1 cellular context compared by ENCODE assay signal in genomic region chr2:177334940-177335543, GRCh38.
TF ChIP-seq lines count a peak whose summit lies in the region.

No MANE protein-coding gene starts in this region.

TF ChIP-seq in HepG2, 621 proteins besides CTCF, POLR2A, EP300 and RAD21 (continued from another document and continues in another):
- TF ChIP-seq ZBTB25 (CRISPR knock-in tag; IDR thresholded peaks at IDR 0.05): no peak
- no peak for TF ChIP-seq PCBP2 (optimal IDR thresholded peaks at IDR 0.05; ENCODE audit: low read depth, low read length, poor library complexity, severe bottlenecking)
- TF ChIP-seq MXD4 (CRISPR knock-in tag; IDR thresholded peaks at IDR 0.05): peak; percentile 55; the same call in 1 of the 2 replicates
- no peak for TF ChIP-seq SOX13 (IDR thresholded peaks at IDR 0.05)
- 0 out of 4 replicates have a peak, but pooled peaks of 1 of the 2 experiments have one; percentile 13 for TF ChIP-seq SOX13 (CRISPR knock-in tag; conservative IDR thresholded peaks at IDR 0.05 in 1 of 2, IDR thresholded peaks at IDR 0.05 in 1 of 2)
- TF ChIP-seq ZNF331 (CRISPR knock-in tag; IDR thresholded peaks at IDR 0.05): 0 out of 2 replicates have a peak, but pooled peaks have one; percentile 30
- TF ChIP-seq RARA (CRISPR knock-in tag; IDR thresholded peaks at IDR 0.05): no peak; the same call in 1 of the 2 replicates
- no peak for TF ChIP-seq SOX6 (IDR thresholded peaks at IDR 0.05)
- peak; percentile 16; the same call in 1 of the 2 replicates for TF ChIP-seq SOX6 (CRISPR knock-in tag; IDR thresholded peaks at IDR 0.05)
- TF ChIP-seq ZNF20 (CRISPR knock-in tag; IDR thresholded peaks at IDR 0.05): no peak
- no peak for TF ChIP-seq ZFYVE20 (CRISPR knock-in tag; IDR thresholded peaks at IDR 0.05; ENCODE audit: borderline replicate concordance, low read depth)
- TF ChIP-seq YEATS2 (CRISPR knock-in tag; IDR thresholded peaks at IDR 0.05; ENCODE audit: borderline replicate concordance): 0 out of 2 replicates have a peak, but pooled peaks have one; percentile 19
- TF ChIP-seq KIAA2018 (CRISPR knock-in tag; IDR thresholded peaks at IDR 0.05; ENCODE audit: borderline replicate concordance): no peak
- no peak for TF ChIP-seq ZNF569 (CRISPR knock-in tag; IDR thresholded peaks at IDR 0.05; ENCODE audit: borderline replicate concordance)
- TF ChIP-seq CENPBD1 (CRISPR knock-in tag; IDR thresholded peaks at IDR 0.05; ENCODE audit: borderline replicate concordance, low read depth): no peak
- no peak for TF ChIP-seq ZNF451 (CRISPR knock-in tag; IDR thresholded peaks at IDR 0.05)
- TF ChIP-seq FOXC1 (CRISPR knock-in tag; IDR thresholded peaks at IDR 0.05; ENCODE audit: borderline replicate concordance): no peak
- TF ChIP-seq STAT5B (CRISPR knock-in tag; IDR thresholded peaks at IDR 0.05): no peak
- peak; percentile 49; the same call in 1 of the 2 replicates for TF ChIP-seq RXRB (CRISPR knock-in tag; IDR thresholded peaks at IDR 0.05; ENCODE audit: borderline replicate concordance)
- TF ChIP-seq FOXJ3 (CRISPR knock-in tag; IDR thresholded peaks at IDR 0.05; ENCODE audit: borderline replicate concordance): peak; percentile 56; the same call in 1 of the 2 replicates
- TF ChIP-seq GMEB1 (CRISPR knock-in tag; IDR thresholded peaks at IDR 0.05; ENCODE audit: borderline replicate concordance): 0 out of 2 replicates have a peak, but pooled peaks have one; percentile 8
- TF ChIP-seq GPBP1L1 (CRISPR knock-in tag; IDR thresholded peaks at IDR 0.05): no peak
- TF ChIP-seq ISL2 (CRISPR knock-in tag; IDR thresholded peaks at IDR 0.05): peak; percentile 43; the same call in 1 of the 2 replicates
- no peak for TF ChIP-seq KLF11 (CRISPR knock-in tag; IDR thresholded peaks at IDR 0.05)
- TF ChIP-seq NFYB (CRISPR knock-in tag; IDR thresholded peaks at IDR 0.05): no peak
- TF ChIP-seq DR1 (CRISPR knock-in tag; IDR thresholded peaks at IDR 0.05): no peak
- TF ChIP-seq ATF4 (CRISPR knock-in tag; IDR thresholded peaks at IDR 0.05): 0 out of 4 replicates have a peak, but pooled peaks of 1 of the 2 experiments have one; percentile 21
- no peak for TF ChIP-seq RNF2 (conservative IDR thresholded peaks at IDR 0.05; ENCODE audit: low read depth)
- TF ChIP-seq DNMT3B (CRISPR knock-in tag; conservative IDR thresholded peaks at IDR 0.05): peak; percentile 71; the same call in 1 of the 2 replicates
- no peak for TF ChIP-seq HINFP (CRISPR knock-in tag; IDR thresholded peaks at IDR 0.05; ENCODE audit: low read depth)
- TF ChIP-seq ZNF576 (CRISPR knock-in tag; IDR thresholded peaks at IDR 0.05): no peak
- no peak for TF ChIP-seq CREB1 (IDR thresholded peaks at IDR 0.05)
- peak; percentile 42; the same call in 1 of the 2 replicates for TF ChIP-seq CREB1 (CRISPR knock-in tag; IDR thresholded peaks at IDR 0.05)
- TF ChIP-seq TBX3 (IDR thresholded peaks at IDR 0.05; ENCODE audit: borderline replicate concordance): no peak
- no peak for TF ChIP-seq HOXD1 (CRISPR knock-in tag; IDR thresholded peaks at IDR 0.05)
- peak; percentile 61 for TF ChIP-seq GATAD2A (CRISPR knock-in tag; IDR thresholded peaks at IDR 0.05)
- no peak for TF ChIP-seq KDM2A (CRISPR knock-in tag; IDR thresholded peaks at IDR 0.05; ENCODE audit: borderline replicate concordance, low read depth)
- TF ChIP-seq SIN3A (IDR thresholded peaks at IDR 0.05; ENCODE audit: borderline replicate concordance, low read depth, low read length): no peak
- TF ChIP-seq PLRG1 (conservative IDR thresholded peaks at IDR 0.05): no peak
- TF ChIP-seq ZNF891 (CRISPR knock-in tag; IDR thresholded peaks at IDR 0.05): no peak
- no peak for TF ChIP-seq ZNF430 (CRISPR knock-in tag; IDR thresholded peaks at IDR 0.05)
- TF ChIP-seq ZNF556 (CRISPR knock-in tag; IDR thresholded peaks at IDR 0.05; ENCODE audit: borderline replicate concordance): no peak
- TF ChIP-seq THRA (CRISPR knock-in tag; IDR thresholded peaks at IDR 0.05; ENCODE audit: borderline replicate concordance): peak; percentile 47; the same call in 1 of the 2 replicates
- TF ChIP-seq MLXIP (CRISPR knock-in tag; IDR thresholded peaks at IDR 0.05; ENCODE audit: borderline replicate concordance): no peak
- peak; percentile 70 for TF ChIP-seq SMAD3 (CRISPR knock-in tag; IDR thresholded peaks at IDR 0.05)
